ENCODE assay signal across 27 cellular contexts in genomic region chr9:98815552-98815951, GRCh38.
"Had no signal": no experiment of that assay in that cellular context is flagged by ENCODE, and none has a peak within 500 bp of the region (broad histone marks: within the 10 kb centered on the region; RNA-seq: fewer than 3 reads in every experiment).

No MANE protein-coding gene starts in this region.

- H3K9ac ChIP-seq: neural progenitor cell, parathyroid adenoma had no signal

- H3K4me3 ChIP-seq: neural progenitor cell, ovary, psoas muscle, right lobe of liver, sigmoid colon, stomach, suprapubic skin, thoracic aorta, thyroid gland, tibial nerve, upper lobe of left lung, vagina had no signal

- H3K4me2 ChIP-seq: neural progenitor cell had no signal

- ATAC-seq: natural killer cell; psoas muscle; right cardiac atrium; right lobe of liver; stimulated activated effector memory CD8-positive, alpha-beta T cell treated with anti-CD3 and anti-CD28 coated beads, Interleukin-12 subunit alpha, Interleukin-12 subunit beta, amount 100 ng/mL, for 72 hours; stimulated activated naive B cell treated with anti-CD40 and anti-IgM and Interleukin-4, amounts not matched to agents 10 μg/mL and 1 μg/mL and 100 μg/mL, for 72 hours had no signal

- H3K36me3 ChIP-seq: neural progenitor cell, ovary, right lobe of liver, suprapubic skin, thoracic aorta, thyroid gland, tibial nerve, upper lobe of left lung, vagina had no signal

- H3K27ac ChIP-seq: neural progenitor cell, ovary, parathyroid adenoma, psoas muscle, right lobe of liver, sigmoid colon, stomach, suprapubic skin, thoracic aorta, thyroid gland, tibial nerve, upper lobe of left lung, vagina had no signal

- H2AFZ ChIP-seq: neural progenitor cell, parathyroid adenoma had no signal

- DNase-seq: natural killer cell; occipital lobe; ovary; posterior cingulate gyrus; psoas muscle; right cardiac atrium; right lobe of liver; sigmoid colon; small intestine; stimulated activated CD4-positive, alpha-beta T cell treated with anti-CD3 and anti-CD28 coated beads, Interleukin-15, amount 100 ng/mL, for 24 hours; stimulated activated CD4-positive, alpha-beta T cell treated with anti-CD3 and anti-CD28 coated beads, Interleukin-2, amount 100 ng/mL, for 24 hours; stimulated activated CD4-positive, alpha-beta T cell treated with anti-CD3 and anti-CD28 coated beads, Interleukin-2, amount 100 ng/mL, for 48 hours; stimulated activated CD4-positive, alpha-beta T cell treated with anti-CD3 and anti-CD28 coated beads, Interleukin-4, amount 100 ng/mL, for 24 hours; stimulated activated naive B cell treated with anti-CD40 and anti-IgM and Interleukin-4, amounts not matched to agents 10 μg/mL and 1 μg/mL and 100 μg/mL, for 72 hours; stimulated activated naive CD4-positive, alpha-beta T cell treated with Interleukin-2 at 50 U/mL for 16 hours; stomach; thyroid gland; trophoblast cell; upper lobe of left lung had no signal

- FAIRE-seq: small intestine, urothelium cell line had no signal

- H3K9me3 ChIP-seq: ovary, psoas muscle, right lobe of liver, sigmoid colon, suprapubic skin, thoracic aorta, thyroid gland, upper lobe of left lung, vagina had no signal

- H3K27me3 ChIP-seq: neural progenitor cell, ovary, right lobe of liver, sigmoid colon, stomach, suprapubic skin, thyroid gland, tibial nerve, upper lobe of left lung, vagina had no signal

- H3K4me1 ChIP-seq: parathyroid adenoma, psoas muscle, right lobe of liver, suprapubic skin, thyroid gland, tibial nerve, upper lobe of left lung, vagina had no signal

- H3K79me2 ChIP-seq: parathyroid adenoma had no signal
